In genomic region chr10:33248638-33249037, GRCh38 we compare ENCODE assay signal across 9 cellular contexts.
DNase-seq lines count a peak whose midpoint lies in the region; ATAC-seq and TF ChIP-seq lines count a peak whose summit lies in the region.
"Had no signal": no experiment of that assay in that cellular context is flagged by ENCODE, and none has a peak within 500 bp of the region (broad histone marks: within the 10 kb centered on the region; RNA-seq: fewer than 3 reads in every experiment).

No MANE protein-coding gene starts in this region.

- no peaks in the 10 kb centered on the region for H3K9me3 Mint-ChIP-seq in mesothelial cell of epicardium

- H3K36me3 Mint-ChIP-seq in mesothelial cell of epicardium: peaks cover 47% of the 10 kb centered on the region
- H3K36me3 Mint-ChIP-seq: memory B cell had no signal

- DNase-seq in EL (peak; percentile 90), SW480 (ENCODE audit: low spot score) (peak; percentile 21), foreskin keratinocyte (peak; percentile 78 to 91), NCI-H446 treated with DMSO at 0.1 percent for 48 hours (lab: John Stamatoyannopoulos, UW) (no peak), T-helper 9 cell (no peak), mesothelial cell of epicardium (ENCODE audit: low spot score in 2 of 2, unreplicated experiment in 2 of 2) (no peak)

- H3K27ac Mint-ChIP-seq in mesothelial cell of epicardium: no peak overlapping the region
- H3K27ac Mint-ChIP-seq: memory B cell had no signal

- peak; percentile 23 for TF ChIP-seq CTCF in foreskin keratinocyte (conservative IDR thresholded peaks at IDR 0.05)
- TF ChIP-seq CTCF in mesothelial cell of epicardium (IDR thresholded peaks at IDR 0.05; ENCODE audit: unreplicated experiment): no peak

- ATAC-seq in HG02938 (IDR thresholded peaks at IDR 0.05; ENCODE audit: unreplicated experiment): peak; percentile 61
- peak; percentile 93 for ATAC-seq in foreskin keratinocyte
- no peak for ATAC-seq in GM18873 (IDR thresholded peaks at IDR 0.05; ENCODE audit: low FRiP score, unreplicated experiment)

- H3K27ac ChIP-seq in foreskin keratinocyte: peak overlapping the region; percentile 46

- no peak overlapping the region for H3K4me3 Mint-ChIP-seq in mesothelial cell of epicardium
- H3K4me3 Mint-ChIP-seq: memory B cell had no signal

- peaks cover 29% of the 10 kb centered on the region for H3K4me1 ChIP-seq in foreskin keratinocyte

- peaks cover 13% of the 10 kb centered on the region for H3K4me1 Mint-ChIP-seq in mesothelial cell of epicardium

- no peaks in the 10 kb centered on the region for H3K27me3 Mint-ChIP-seq in mesothelial cell of epicardium (ENCODE audit: low read depth)

- H3K27me3 ChIP-seq in foreskin keratinocyte: no peaks in the 10 kb centered on the region

Comparison
In these comparisons a context has a peak if more than half of its experiments do, and no peak if none do; other contexts are left out.
1. DNase-seq: peak in EL (single experiment), SW480 (single experiment) and foreskin keratinocyte (2 of 2); none in NCI-H446 treated with DMSO at 0.1 percent for 48 hours (single experiment), T-helper 9 cell (single experiment) and mesothelial cell of epicardium (0 of 2).